In the genomic region with DNA sequence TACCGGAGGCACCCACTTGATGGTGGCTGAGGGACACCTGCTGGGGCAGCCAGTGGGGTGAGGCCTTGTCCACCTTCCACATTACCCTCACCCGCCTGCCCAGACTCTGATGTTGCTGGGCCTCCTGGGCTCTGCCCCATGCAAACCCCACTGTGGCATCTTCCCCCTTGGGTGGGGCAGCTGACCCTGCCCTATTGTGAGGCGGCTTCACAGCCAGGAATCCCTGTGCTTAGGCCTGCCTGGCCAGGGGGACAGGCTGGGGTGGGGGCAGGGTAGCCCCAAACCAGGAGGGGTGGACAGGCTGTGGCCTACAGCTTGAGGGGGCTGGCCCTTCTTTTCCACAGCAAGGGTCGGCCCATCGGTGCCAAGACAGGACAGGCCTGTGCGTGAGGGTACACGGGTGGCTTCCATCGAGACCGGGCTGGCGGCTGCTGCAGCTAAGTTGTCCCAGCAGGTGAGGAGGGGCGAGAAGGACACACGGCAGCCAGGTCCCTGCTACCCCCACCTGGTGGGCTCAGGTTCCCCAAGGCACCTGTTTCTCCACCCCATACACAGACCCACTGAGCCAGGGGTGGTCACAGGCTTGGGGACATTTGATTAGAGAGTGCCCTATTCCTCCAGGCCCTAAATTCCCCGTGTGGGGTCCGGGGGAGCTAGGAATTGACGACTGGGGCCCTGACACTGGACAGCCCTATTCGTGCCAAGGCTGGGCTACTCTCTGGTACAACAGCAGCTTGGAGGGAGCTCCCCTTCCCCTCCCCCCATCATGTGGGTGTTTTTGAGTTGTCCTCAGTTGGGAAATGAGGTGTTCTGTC, we compare ENCODE assay signal across 15 cellular contexts.
A peak's percentile ranks its signal among the peaks of the same experiment; 100 is the strongest.
DNase-seq lines count a peak whose midpoint lies in the region; TF ChIP-seq lines count a peak whose summit lies in the region.
"Had no signal": no experiment of that assay in that cellular context is flagged by ENCODE, and none has a peak within 500 bp of the region (broad histone marks: within the 10 kb centered on the region; RNA-seq: fewer than 3 reads in every experiment).

No MANE protein-coding gene starts in this region.

- no peaks in the 10 kb centered on the region for H3K4me1 Mint-ChIP-seq in activated T-cell treated with anti-CD3 and anti-CD28 coated beads, Interleukin-2, amount 50 U/mL, for 24 hours (ENCODE audit: low read depth)
- H3K4me1 Mint-ChIP-seq in mesothelial cell of epicardium (no peaks in the 10 kb centered on the region), type B pancreatic cell (ENCODE audit: unreplicated experiment) (no peaks in the 10 kb centered on the region)
- H3K4me1 Mint-ChIP-seq: IgD-negative memory B cell had no signal

- no peaks in the 10 kb centered on the region for H3K27me3 ChIP-seq in colonic mucosa
- H3K27me3 ChIP-seq: foreskin keratinocyte had no signal

- H3K9me3 Mint-ChIP-seq in activated T-cell treated with anti-CD3 and anti-CD28 coated beads, Interleukin-2, amount 50 U/mL, for 24 hours, result no peaks in the 10 kb centered on the region
- no peaks in the 10 kb centered on the region for H3K9me3 Mint-ChIP-seq in mesothelial cell of epicardium
- no peaks in the 10 kb centered on the region for H3K9me3 Mint-ChIP-seq in type B pancreatic cell
- H3K9me3 Mint-ChIP-seq: IgD-negative memory B cell had no signal

- no peaks in the 10 kb centered on the region for H3K27me3 Mint-ChIP-seq in activated T-cell treated with anti-CD3 and anti-CD28 coated beads, Interleukin-2, amount 50 U/mL, for 24 hours
- H3K27me3 Mint-ChIP-seq in mesothelial cell of epicardium (ENCODE audit: low read depth) (no peaks in the 10 kb centered on the region), type B pancreatic cell (no peaks in the 10 kb centered on the region)
- H3K27me3 Mint-ChIP-seq: IgD-negative memory B cell had no signal

- H3K27ac ChIP-seq in colonic mucosa, result no peak overlapping the region
- H3K27ac ChIP-seq: foreskin keratinocyte had no signal

- H3K36me3 Mint-ChIP-seq in activated T-cell treated with anti-CD3 and anti-CD28 coated beads, Interleukin-2, amount 50 U/mL, for 24 hours (ENCODE audit: low read depth), result peaks cover 57% of the 10 kb centered on the region
- peaks cover 17% of the 10 kb centered on the region for H3K36me3 Mint-ChIP-seq in mesothelial cell of epicardium
- no peaks in the 10 kb centered on the region for H3K36me3 Mint-ChIP-seq in type B pancreatic cell

- DNase-seq in activated T-cell treated with anti-CD3 and anti-CD28 coated beads, Interleukin-2, amount 50 U/mL, for 24 hours, result peak; percentile 20
- no peak for DNase-seq in activated T-cell treated with anti-CD3 and anti-CD28 coated beads for 4 hours
- peak; percentile 13 for DNase-seq in colonic mucosa
- peak; percentile 14 to 36 for DNase-seq in mesothelial cell of epicardium (ENCODE audit: low spot score in 2 of 2, unreplicated experiment in 2 of 2)
- DNase-seq in type B pancreatic cell (ENCODE audit: extremely low spot score, unreplicated experiment), result peak; percentile 57
- DNase-seq in effector CD8-positive, alpha-beta T cell (lab: John Stamatoyannopoulos, UW), result no peak
- DNase-seq in germinal center (ENCODE audit: low spot score), result no peak
- DNase-seq in NCI-H2081 treated with DMSO at 0.1 percent for 48 hours (lab: John Stamatoyannopoulos, UW), result no peak
- DNase-seq: effector memory CD4-positive, alpha-beta T cell; foreskin keratinocyte; NCI-H1105 treated with DMSO at 0.1 percent for 48 hours; NCI-H774; SHP77; T1000 had no signal

- H3K4me3 Mint-ChIP-seq in activated T-cell treated with anti-CD3 and anti-CD28 coated beads, Interleukin-2, amount 50 U/mL, for 24 hours, result no peak overlapping the region
- no peak overlapping the region for H3K4me3 Mint-ChIP-seq in mesothelial cell of epicardium
- no peak overlapping the region for H3K4me3 Mint-ChIP-seq in type B pancreatic cell
- H3K4me3 Mint-ChIP-seq: IgD-negative memory B cell had no signal

- TF ChIP-seq CTCF in colonic mucosa (IDR thresholded peaks at IDR 0.05) (no peak), mesothelial cell of epicardium (IDR thresholded peaks at IDR 0.05; ENCODE audit: unreplicated experiment) (no peak), type B pancreatic cell (conservative IDR thresholded peaks at IDR 0.05) (no peak)

- intact Hi-C loops in colonic mucosa (cut with DNase I), result no loop called here

- no peak overlapping the region for H3K9ac ChIP-seq in colonic mucosa (ENCODE audit: low read depth in 2 of 2, low read length in 2 of 2)

- no peaks in the 10 kb centered on the region for H3K4me1 ChIP-seq in colonic mucosa
- H3K4me1 ChIP-seq: foreskin keratinocyte had no signal

- no peak overlapping the region for H3K4me3 ChIP-seq in colonic mucosa

- H3K9me3 ChIP-seq in colonic mucosa, result no peaks in the 10 kb centered on the region

- H3K36me3 ChIP-seq in colonic mucosa, result no peaks in the 10 kb centered on the region

- H3K27ac Mint-ChIP-seq in activated T-cell treated with anti-CD3 and anti-CD28 coated beads, Interleukin-2, amount 50 U/mL, for 24 hours, result peak overlapping the region; percentile 44
- H3K27ac Mint-ChIP-seq in mesothelial cell of epicardium, result no peak overlapping the region
- H3K27ac Mint-ChIP-seq in type B pancreatic cell, result no peak overlapping the region
- H3K27ac Mint-ChIP-seq: IgD-negative memory B cell had no signal

Comparison
In these comparisons a context has a peak if more than half of its experiments do, and no peak if none do; other contexts are left out.
1. DNase-seq: peak in activated T-cell treated with anti-CD3 and anti-CD28 coated beads, Interleukin-2, amount 50 U/mL, for 24 hours (single experiment), colonic mucosa (single experiment), mesothelial cell of epicardium (2 of 2) and type B pancreatic cell (single experiment); none in activated T-cell treated with anti-CD3 and anti-CD28 coated beads for 4 hours (single experiment), effector CD8-positive, alpha-beta T cell (single experiment), germinal center (single experiment) and NCI-H2081 treated with DMSO at 0.1 percent for 48 hours (single experiment).